ENCODE assay signal across 1 cellular context in genomic region chr19:8460516-8461298, GRCh38.
A peak's percentile ranks its signal among the peaks of the same experiment; 100 is the strongest.
TF ChIP-seq lines count a peak whose summit lies in the region.

No MANE protein-coding gene starts in this region.

TF ChIP-seq in GM12878, 131 proteins besides CTCF, POLR2A, EP300 and RAD21:
- no peak for TF ChIP-seq KDM1A (IDR thresholded peaks at IDR 0.05; ENCODE audit: borderline replicate concordance)
- peak; percentile 24; the same call in 1 of the 2 replicates for TF ChIP-seq JUNB (IDR thresholded peaks at IDR 0.05)
